Comparison of ENCODE assay signal across 11 cellular contexts in genomic region chr11:110777765-110778164, GRCh38.
A peak's percentile ranks its signal among the peaks of the same experiment; 100 is the strongest.
DNase-seq lines count a peak whose midpoint lies in the region; ATAC-seq and TF ChIP-seq lines count a peak whose summit lies in the region.
"Had no signal": no experiment of that assay in that cellular context is flagged by ENCODE, and none has a peak within 500 bp of the region (broad histone marks: within the 10 kb centered on the region; RNA-seq: fewer than 3 reads in every experiment).

No MANE protein-coding gene starts in this region.

- H3K36me3 Mint-ChIP-seq in activated CD8-positive, alpha-beta T cell treated with anti-CD3 and anti-CD28 coated beads, Interleukin-2, amount 10 ng/mL, durations not matched to agents 7 days and 5 days (ENCODE audit: low read depth), result no peaks in the 10 kb centered on the region
- H3K36me3 Mint-ChIP-seq in Calu3 (ENCODE audit: insufficient read depth, unreplicated experiment), result no peaks in the 10 kb centered on the region
- H3K36me3 Mint-ChIP-seq: CD4-positive, CD25-positive, alpha-beta regulatory T cell had no signal

- no peaks in the 10 kb centered on the region for H3K27me3 Mint-ChIP-seq in activated CD8-positive, alpha-beta T cell treated with anti-CD3 and anti-CD28 coated beads, Interleukin-2, amount 10 ng/mL, durations not matched to agents 7 days and 5 days (ENCODE audit: low read depth)
- no peaks in the 10 kb centered on the region for H3K27me3 Mint-ChIP-seq in Calu3 (ENCODE audit: unreplicated experiment)

- POLR2A ChIA-PET in activated CD8-positive, alpha-beta T cell treated with anti-CD3 and anti-CD28 coated beads, Interleukin-2, amount 10 ng/mL, durations not matched to agents 7 days and 5 days (lab: Charles Lee), result no interaction called here

- CTCF ChIA-PET in activated CD8-positive, alpha-beta T cell treated with anti-CD3 and anti-CD28 coated beads, Interleukin-2, amount 10 ng/mL, durations not matched to agents 7 days and 5 days (lab: Charles Lee), result no interaction called here
- CTCF ChIA-PET in Calu3 (lab: Charles Lee), result no interaction called here

- no peaks in the 10 kb centered on the region for H3K4me1 Mint-ChIP-seq in activated CD8-positive, alpha-beta T cell treated with anti-CD3 and anti-CD28 coated beads, Interleukin-2, amount 10 ng/mL, durations not matched to agents 7 days and 5 days (ENCODE audit: low read depth)
- H3K4me1 Mint-ChIP-seq in Calu3 (ENCODE audit: low read depth, unreplicated experiment), result no peaks in the 10 kb centered on the region
- H3K4me1 Mint-ChIP-seq: CD4-positive, CD25-positive, alpha-beta regulatory T cell had no signal

- H4K20me1 ChIP-seq in hepatocyte (ENCODE audit: insufficient read depth, poor library complexity, severe bottlenecking), result no peaks in the 10 kb centered on the region

- no peak overlapping the region for H3K27ac Mint-ChIP-seq in activated CD8-positive, alpha-beta T cell treated with anti-CD3 and anti-CD28 coated beads, Interleukin-2, amount 10 ng/mL, durations not matched to agents 7 days and 5 days
- H3K27ac Mint-ChIP-seq in Calu3 (ENCODE audit: unreplicated experiment), result no peak overlapping the region
- H3K27ac Mint-ChIP-seq: CD4-positive, CD25-positive, alpha-beta regulatory T cell had no signal

- WGBS in hepatocyte (ENCODE audit: low lambda C conversion rate, missing lambda C conversion rate), result 79% methylated on average over 2 of the region's 2 CpGs

- no peaks in the 10 kb centered on the region for H3K9me2 ChIP-seq in hepatocyte (replicated peaks; ENCODE audit: insufficient read depth)

- H3K27ac ChIP-seq in 22Rv1 (peak overlapping the region; percentile 37), hepatocyte (peak overlapping the region; percentile 56)

- no peak for TF ChIP-seq CTCF in 22Rv1 (IDR thresholded peaks at IDR 0.05)
- no peak for TF ChIP-seq CTCF in hepatocyte (IDR thresholded peaks at IDR 0.05; ENCODE audit: poor library complexity)
- TF ChIP-seq CTCF in Calu3 (IDR thresholded peaks at IDR 0.05; ENCODE audit: unreplicated experiment), result no peak

- DNase-seq in H4 (ENCODE audit: low spot score) (peak; percentile 76), SKM-1 (lab: John Stamatoyannopoulos, UW; ENCODE audit: unreplicated experiment) (peak; percentile 22), hepatocyte (ENCODE audit: low spot score) (no peak), NCI-H345 treated with DMSO at 0.1 percent for 48 hours (lab: John Stamatoyannopoulos, UW; ENCODE audit: unreplicated experiment) (no peak), DMS53 treated with DMSO at 0.1 percent for 48 hours (lab: John Stamatoyannopoulos, UW; ENCODE audit: unreplicated experiment) (no peak), Calu3 (no peak)
- DNase-seq in activated CD8-positive, alpha-beta T cell treated with anti-CD3 and anti-CD28 coated beads, Interleukin-2, amount 10 ng/mL, durations not matched to agents 7 days and 5 days, result no peak
- DNase-seq: CD4-positive, CD25-positive, alpha-beta regulatory T cell; NCI-H1105 had no signal

- no peak overlapping the region for H3K4me3 ChIP-seq in hepatocyte
- H3K4me3 ChIP-seq: body of pancreas had no signal

- BruUV-seq in Calu3 (replicated peaks; lab: Mats Ljungman, UMichigan), result no TSS peak

- H3K9me3 Mint-ChIP-seq in activated CD8-positive, alpha-beta T cell treated with anti-CD3 and anti-CD28 coated beads, Interleukin-2, amount 10 ng/mL, durations not matched to agents 7 days and 5 days (ENCODE audit: insufficient read depth), result no peaks in the 10 kb centered on the region
- peaks cover 2% of the 10 kb centered on the region for H3K9me3 Mint-ChIP-seq in Calu3 (ENCODE audit: low read depth, unreplicated experiment)

- peak overlapping the region; percentile 37 for H2AFZ ChIP-seq in hepatocyte

- H3K9me3 ChIP-seq in hepatocyte (ENCODE audit: low read depth), result no peaks in the 10 kb centered on the region

- intact Hi-C loops in Calu3 (cut with micrococcal nuclease; ENCODE audit: unreplicated experiment), result no loop called here

- H3K4me1 ChIP-seq in hepatocyte (ENCODE audit: insufficient read depth), result peaks cover 10% of the 10 kb centered on the region
- H3K4me1 ChIP-seq: body of pancreas had no signal

- no peaks in the 10 kb centered on the region for H3K79me2 ChIP-seq in hepatocyte

- no peaks in the 10 kb centered on the region for H3K36me3 ChIP-seq in hepatocyte (replicated peaks; ENCODE audit: insufficient read depth, low read depth)

- H3K4me3 Mint-ChIP-seq in activated CD8-positive, alpha-beta T cell treated with anti-CD3 and anti-CD28 coated beads, Interleukin-2, amount 10 ng/mL, durations not matched to agents 7 days and 5 days, result no peak overlapping the region
- no peak overlapping the region for H3K4me3 Mint-ChIP-seq in Calu3 (ENCODE audit: low read depth, unreplicated experiment)
- H3K4me3 Mint-ChIP-seq: CD4-positive, CD25-positive, alpha-beta regulatory T cell had no signal

- H3K27me3 ChIP-seq in hepatocyte, result no peaks in the 10 kb centered on the region
- H3K27me3 ChIP-seq: body of pancreas had no signal

- no peak for ATAC-seq in activated CD8-positive, alpha-beta T cell treated with anti-CD3 and anti-CD28 coated beads, Interleukin-2, amount 10 ng/mL, durations not matched to agents 7 days and 5 days
- ATAC-seq: body of pancreas had no signal

- no peak overlapping the region for H3K4me2 ChIP-seq in hepatocyte

Comparison
In these comparisons a context has a peak if more than half of its experiments do, and no peak if none do; other contexts are left out.
1. DNase-seq: peak in H4 (single experiment) and SKM-1 (single experiment); none in hepatocyte (single experiment), NCI-H345 treated with DMSO at 0.1 percent for 48 hours (single experiment), DMS53 treated with DMSO at 0.1 percent for 48 hours (single experiment), activated CD8-positive, alpha-beta T cell treated with anti-CD3 and anti-CD28 coated beads, Interleukin-2, amount 10 ng/mL, durations not matched to agents 7 days and 5 days (single experiment) and Calu3 (single experiment).